ENCODE assay signal across 10 cellular contexts in the genomic region with DNA sequence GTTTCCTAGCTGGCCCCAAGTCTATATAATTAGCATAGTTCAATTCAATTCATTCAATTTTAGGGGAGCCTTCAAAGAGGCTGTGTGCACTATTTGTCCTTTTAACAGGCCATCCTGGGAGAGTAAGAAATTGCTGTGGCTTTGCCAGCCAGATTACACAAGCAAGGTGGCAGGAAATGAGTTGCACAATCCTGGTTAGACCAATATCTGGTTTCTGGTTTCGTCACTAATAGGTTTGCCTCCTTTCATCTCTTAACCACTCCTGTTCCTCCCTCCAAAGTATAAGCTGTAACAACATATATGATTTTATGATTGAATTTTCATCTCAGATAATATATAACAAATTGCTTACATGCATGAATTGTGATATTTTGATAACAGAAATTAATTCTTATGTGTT.
A peak's percentile ranks its signal among the peaks of the same experiment; 100 is the strongest.
DNase-seq lines count a peak whose midpoint lies in the region; ATAC-seq and TF ChIP-seq lines count a peak whose summit lies in the region.
"Had no signal": no experiment of that assay in that cellular context is flagged by ENCODE, and none has a peak within 500 bp of the region (broad histone marks: within the 10 kb centered on the region; RNA-seq: fewer than 3 reads in every experiment).

No MANE protein-coding gene starts in this region.

- H3K36me3 Mint-ChIP-seq in activated CD4-positive, alpha-beta T cell treated with anti-CD3 and anti-CD28 coated beads for 36 hours (ENCODE audit: low read depth), result no peaks in the 10 kb centered on the region
- no peaks in the 10 kb centered on the region for H3K36me3 Mint-ChIP-seq in chondrocyte (ENCODE audit: low read depth)
- H3K36me3 Mint-ChIP-seq: CD4-positive, CD25-positive, alpha-beta regulatory T cell had no signal

- peaks cover 11% of the 10 kb centered on the region for H3K4me1 ChIP-seq in A673 (ENCODE audit: insufficient read depth, low read length, poor library complexity, severe bottlenecking)
- peaks cover 17% of the 10 kb centered on the region for H3K4me1 ChIP-seq in PC-3 (ENCODE audit: insufficient read depth, low read length)
- H3K4me1 ChIP-seq: adrenal gland had no signal

- H3K9me2 ChIP-seq in PC-3 (replicated peaks; ENCODE audit: low read length), result no peaks in the 10 kb centered on the region

- H3K36me3 ChIP-seq in A673 (ENCODE audit: insufficient read depth, low read length, poor library complexity, severe bottlenecking), result no peaks in the 10 kb centered on the region
- H3K36me3 ChIP-seq in PC-3 (ENCODE audit: low read depth, low read length), result no peaks in the 10 kb centered on the region
- H3K36me3 ChIP-seq: adrenal gland had no signal

- H3K4me3 ChIP-seq in A673 (ENCODE audit: low read depth, low read length, poor library complexity, severe bottlenecking) (no peak overlapping the region), PC-3 (ENCODE audit: low read length) (no peak overlapping the region)
- H3K4me3 ChIP-seq: adrenal gland had no signal

- no peaks in the 10 kb centered on the region for H3K79me2 ChIP-seq in PC-3 (ENCODE audit: low read length)

- H3K4me1 Mint-ChIP-seq in activated CD4-positive, alpha-beta T cell treated with anti-CD3 and anti-CD28 coated beads for 36 hours, result peaks cover 3% of the 10 kb centered on the region
- H3K4me1 Mint-ChIP-seq in chondrocyte (ENCODE audit: low read depth), result peaks cover 3% of the 10 kb centered on the region
- H3K4me1 Mint-ChIP-seq: CD4-positive, CD25-positive, alpha-beta regulatory T cell had no signal

- BruUV-seq in A673 (replicated peaks; lab: Mats Ljungman, UMichigan) (no TSS peak), PC-3 (replicated peaks; lab: Mats Ljungman, UMichigan) (no TSS peak)

- H3K9ac ChIP-seq in PC-3 (ENCODE audit: low read length), result no peak overlapping the region

- H3K4me2 ChIP-seq in PC-3 (ENCODE audit: low read length), result peak overlapping the region; percentile 13; the same call in 1 of the 2 replicates

- intact Hi-C loops in A673 (cut with micrococcal nuclease; ENCODE audit: unreplicated experiment), result no loop called here
- intact Hi-C loops in PC-3 (cut with micrococcal nuclease), result no loop called here
- intact Hi-C loops in activated CD4-positive, alpha-beta T cell treated with anti-CD3 and anti-CD28 coated beads for 36 hours (cut with DNase I, micrococcal nuclease), result loop anchor here in 1 of 2 experiments (5.0 kb wide), 1 partner anchor 84 kb away; a partner anchor contains a TSS

- in situ Hi-C loops in G401 (cut with HindIII; ENCODE audit: low sequenced_read_pairs), result no loop called here

- H3K27me3 ChIP-seq in A673 (replicated peaks; ENCODE audit: insufficient read depth, low read depth, low read length, poor library complexity) (no peaks in the 10 kb centered on the region), PC-3 (ENCODE audit: low read length) (no peaks in the 10 kb centered on the region)
- H3K27me3 ChIP-seq: adrenal gland had no signal

- peak; percentile 86 for ATAC-seq in PC-3
- ATAC-seq in activated CD4-positive, alpha-beta T cell treated with anti-CD3 and anti-CD28 coated beads for 36 hours, result no peak

- no peaks in the 10 kb centered on the region for H4K20me1 ChIP-seq in PC-3 (ENCODE audit: low read length)

- CTCF ChIA-PET in A673 (lab: Charles Lee) (interaction anchor here (0.6 kb wide), 1 partner anchor 1832 kb away, joined by 4 read pairs; no protein-coding TSS in a partner anchor), PC-3 (lab: Charles Lee) (no interaction called here)
- CTCF ChIA-PET in activated CD4-positive, alpha-beta T cell treated with anti-CD3 and anti-CD28 coated beads for 36 hours (lab: Charles Lee), result no interaction called here

- TF ChIP-seq CTCF in A673 (conservative IDR thresholded peaks at IDR 0.05; ENCODE audit: low read depth, low read length), result no peak
- no peak for TF ChIP-seq CTCF in PC-3 (conservative IDR thresholded peaks at IDR 0.05; ENCODE audit: low read depth, low read length)
- no peak for TF ChIP-seq CTCF in chondrocyte (IDR thresholded peaks at IDR 0.05)

- H3F3A ChIP-seq in PC-3 (ENCODE audit: low read length, unreplicated experiment), result no peaks in the 10 kb centered on the region

- DNase-seq in A673 (ENCODE audit: low spot score) (peak; percentile 77), HS-27A (ENCODE audit: low read depth) (peak; percentile 11), PC-3 (peak; percentile 89), fibroblast of the conjunctiva (ENCODE audit: low read depth) (peak; percentile 2), T-helper 9 cell (no peak), G401 (ENCODE audit: low spot score) (no peak), chondrocyte (ENCODE audit: low spot score) (no peak)
- no peak for DNase-seq in activated CD4-positive, alpha-beta T cell treated with anti-CD3 and anti-CD28 coated beads for 36 hours
- DNase-seq: CD4-positive, CD25-positive, alpha-beta regulatory T cell had no signal

- H2AFZ ChIP-seq in PC-3 (ENCODE audit: low read length), result no peak overlapping the region

- H3K9me3 Mint-ChIP-seq in activated CD4-positive, alpha-beta T cell treated with anti-CD3 and anti-CD28 coated beads for 36 hours (ENCODE audit: low read depth), result no peaks in the 10 kb centered on the region
- peaks cover 10% of the 10 kb centered on the region for H3K9me3 Mint-ChIP-seq in chondrocyte (ENCODE audit: low read depth)

- no peak overlapping the region for H3K4me3 Mint-ChIP-seq in activated CD4-positive, alpha-beta T cell treated with anti-CD3 and anti-CD28 coated beads for 36 hours
- H3K4me3 Mint-ChIP-seq in chondrocyte (ENCODE audit: unreplicated experiment), result no peak overlapping the region
- H3K4me3 Mint-ChIP-seq: CD4-positive, CD25-positive, alpha-beta regulatory T cell had no signal

- no peaks in the 10 kb centered on the region for H3K27me3 Mint-ChIP-seq in activated CD4-positive, alpha-beta T cell treated with anti-CD3 and anti-CD28 coated beads for 36 hours
- H3K27me3 Mint-ChIP-seq in chondrocyte (ENCODE audit: low read depth), result peaks cover 13% of the 10 kb centered on the region
- H3K27me3 Mint-ChIP-seq: CD4-positive, CD25-positive, alpha-beta regulatory T cell had no signal

- H3K27ac ChIP-seq in A673 (ENCODE audit: low read depth, low read length, poor library complexity, severe bottlenecking), result no peak overlapping the region
- no peak overlapping the region for H3K27ac ChIP-seq in PC-3 (ENCODE audit: low read length)
- H3K27ac ChIP-seq: adrenal gland had no signal

- POLR2A ChIA-PET in A673 (lab: Charles Lee; ENCODE audit: low non-redundant PET), result no interaction called here
- POLR2A ChIA-PET in PC-3 (lab: Charles Lee; ENCODE audit: unreplicated experiment), result no interaction called here
- POLR2A ChIA-PET in activated CD4-positive, alpha-beta T cell treated with anti-CD3 and anti-CD28 coated beads for 36 hours (lab: Charles Lee), result no interaction called here

- H3K9me3 ChIP-seq in A673 (ENCODE audit: low read depth, low read length, poor library complexity, severe bottlenecking) (no peaks in the 10 kb centered on the region), PC-3 (ENCODE audit: low read length) (no peaks in the 10 kb centered on the region)
- H3K9me3 ChIP-seq: adrenal gland had no signal

- no peak overlapping the region for H3K27ac Mint-ChIP-seq in activated CD4-positive, alpha-beta T cell treated with anti-CD3 and anti-CD28 coated beads for 36 hours
- no peak overlapping the region for H3K27ac Mint-ChIP-seq in chondrocyte (ENCODE audit: unreplicated experiment)
- H3K27ac Mint-ChIP-seq: CD4-positive, CD25-positive, alpha-beta regulatory T cell had no signal

Comparison
In these comparisons a context has a peak if more than half of its experiments do, and no peak if none do; other contexts are left out.
1. DNase-seq: peak in A673 (single experiment), HS-27A (single experiment), PC-3 (single experiment) and fibroblast of the conjunctiva (single experiment); none in T-helper 9 cell (single experiment), activated CD4-positive, alpha-beta T cell treated with anti-CD3 and anti-CD28 coated beads for 36 hours (single experiment), G401 (single experiment) and chondrocyte (single experiment).